Comparison of ENCODE assay signal across 1 cellular context in genomic region chr6:28643017-28643740, GRCh38.
TF ChIP-seq lines count a peak whose summit lies in the region.

No MANE protein-coding gene starts in this region.

TF ChIP-seq in K562, 482 proteins besides CTCF, POLR2A, EP300 and RAD21 (continued from another document and continues in another):
- TF ChIP-seq ZNF592 (IDR thresholded peaks at IDR 0.05) (0 out of 2 replicates have a peak, but pooled peaks have one; percentile 32), CCNT2 (IDR thresholded peaks at IDR 0.05; ENCODE audit: borderline replicate concordance, extremely low read depth, insufficient read length, low read depth, low read length) (no peak), SIN3A (IDR thresholded peaks at IDR 0.05; ENCODE audit: borderline replicate concordance in 2 of 2, control insufficient read depth in 1 of 2, low read depth in 2 of 2, low read length in 2 of 2) (no peak), ILK (tag; IDR thresholded peaks at IDR 0.05; ENCODE audit: borderline replicate concordance, low read depth) (no peak), POLR2H (tag; IDR thresholded peaks at IDR 0.05; ENCODE audit: low read depth) (peak; percentile 98), SUPT5H (IDR thresholded peaks at IDR 0.05) (no peak), ZNF764 (CRISPR knock-in tag; IDR thresholded peaks at IDR 0.05; ENCODE audit: low read depth) (no peak), IFI16 (CRISPR knock-in tag; IDR thresholded peaks at IDR 0.05) (no peak), BRCA1 (IDR thresholded peaks at IDR 0.05) (no peak), BRCA1 (CRISPR knock-in tag; IDR thresholded peaks at IDR 0.05) (no peak), ZMIZ1 (IDR thresholded peaks at IDR 0.05; ENCODE audit: low read depth in 2 of 2, low read length in 2 of 2) (no peak), STAT5B (CRISPR knock-in tag; IDR thresholded peaks at IDR 0.05) (no peak), ZNF511 (CRISPR knock-in tag; IDR thresholded peaks at IDR 0.05) (no peak), NR2F6 (CRISPR knock-in tag; IDR thresholded peaks at IDR 0.05) (no peak), NFATC3 (IDR thresholded peaks at IDR 0.05) (no peak), ZNF175 (CRISPR knock-in tag; IDR thresholded peaks at IDR 0.05; ENCODE audit: low read depth) (no peak), PURB (CRISPR knock-in tag; IDR thresholded peaks at IDR 0.05; ENCODE audit: low read depth) (no peak), BRF2 (IDR thresholded peaks at IDR 0.05; ENCODE audit: borderline replicate concordance, insufficient read depth, insufficient read length) (no peak), EWSR1 (IDR thresholded peaks at IDR 0.05; ENCODE audit: borderline replicate concordance, low read depth, partially characterized antibody) (no peak), ATF2 (CRISPR knock-in tag; IDR thresholded peaks at IDR 0.05) (no peak), LARP7 (IDR thresholded peaks at IDR 0.05) (no peak), NUFIP1 (IDR thresholded peaks at IDR 0.05; ENCODE audit: partially characterized antibody) (no peak), GTF2A2 (tag; IDR thresholded peaks at IDR 0.05) (no peak), NCOA2 (IDR thresholded peaks at IDR 0.05; ENCODE audit: partially characterized antibody in 2 of 2) (peak in 1 of 2 experiments; percentile 55), BDP1 (IDR thresholded peaks at IDR 0.05; ENCODE audit: insufficient read depth, insufficient read length) (peak; percentile 25), CEBPB (tag; IDR thresholded peaks at IDR 0.05) (peak; percentile 48; the same call in 1 of the 2 replicates), SRSF3 (IDR thresholded peaks at IDR 0.05; ENCODE audit: insufficient read depth, low read length) (no peak)
- TF ChIP-seq, protein P1, sequence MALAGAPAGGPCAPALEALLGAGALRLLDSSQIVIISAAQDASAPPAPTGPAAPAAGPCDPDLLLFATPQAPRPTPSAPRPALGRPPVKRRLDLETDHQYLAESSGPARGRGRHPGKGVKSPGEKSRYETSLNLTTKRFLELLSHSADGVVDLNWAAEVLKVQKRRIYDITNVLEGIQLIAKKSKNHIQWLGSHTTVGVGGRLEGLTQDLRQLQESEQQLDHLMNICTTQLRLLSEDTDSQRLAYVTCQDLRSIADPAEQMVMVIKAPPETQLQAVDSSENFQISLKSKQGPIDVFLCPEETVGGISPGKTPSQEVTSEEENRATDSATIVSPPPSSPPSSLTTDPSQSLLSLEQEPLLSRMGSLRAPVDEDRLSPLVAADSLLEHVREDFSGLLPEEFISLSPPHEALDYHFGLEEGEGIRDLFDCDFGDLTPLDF (CRISPR knock-in tag; IDR thresholded peaks at IDR 0.05), result no peak
- TF ChIP-seq, protein P2, sequence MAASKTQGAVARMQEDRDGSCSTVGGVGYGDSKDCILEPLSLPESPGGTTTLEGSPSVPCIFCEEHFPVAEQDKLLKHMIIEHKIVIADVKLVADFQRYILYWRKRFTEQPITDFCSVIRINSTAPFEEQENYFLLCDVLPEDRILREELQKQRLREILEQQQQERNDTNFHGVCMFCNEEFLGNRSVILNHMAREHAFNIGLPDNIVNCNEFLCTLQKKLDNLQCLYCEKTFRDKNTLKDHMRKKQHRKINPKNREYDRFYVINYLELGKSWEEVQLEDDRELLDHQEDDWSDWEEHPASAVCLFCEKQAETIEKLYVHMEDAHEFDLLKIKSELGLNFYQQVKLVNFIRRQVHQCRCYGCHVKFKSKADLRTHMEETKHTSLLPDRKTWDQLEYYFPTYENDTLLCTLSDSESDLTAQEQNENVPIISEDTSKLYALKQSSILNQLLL (CRISPR knock-in tag; IDR thresholded peaks at IDR 0.05; ENCODE audit: borderline replicate concordance), result no peak
- TF ChIP-seq, protein P3, sequence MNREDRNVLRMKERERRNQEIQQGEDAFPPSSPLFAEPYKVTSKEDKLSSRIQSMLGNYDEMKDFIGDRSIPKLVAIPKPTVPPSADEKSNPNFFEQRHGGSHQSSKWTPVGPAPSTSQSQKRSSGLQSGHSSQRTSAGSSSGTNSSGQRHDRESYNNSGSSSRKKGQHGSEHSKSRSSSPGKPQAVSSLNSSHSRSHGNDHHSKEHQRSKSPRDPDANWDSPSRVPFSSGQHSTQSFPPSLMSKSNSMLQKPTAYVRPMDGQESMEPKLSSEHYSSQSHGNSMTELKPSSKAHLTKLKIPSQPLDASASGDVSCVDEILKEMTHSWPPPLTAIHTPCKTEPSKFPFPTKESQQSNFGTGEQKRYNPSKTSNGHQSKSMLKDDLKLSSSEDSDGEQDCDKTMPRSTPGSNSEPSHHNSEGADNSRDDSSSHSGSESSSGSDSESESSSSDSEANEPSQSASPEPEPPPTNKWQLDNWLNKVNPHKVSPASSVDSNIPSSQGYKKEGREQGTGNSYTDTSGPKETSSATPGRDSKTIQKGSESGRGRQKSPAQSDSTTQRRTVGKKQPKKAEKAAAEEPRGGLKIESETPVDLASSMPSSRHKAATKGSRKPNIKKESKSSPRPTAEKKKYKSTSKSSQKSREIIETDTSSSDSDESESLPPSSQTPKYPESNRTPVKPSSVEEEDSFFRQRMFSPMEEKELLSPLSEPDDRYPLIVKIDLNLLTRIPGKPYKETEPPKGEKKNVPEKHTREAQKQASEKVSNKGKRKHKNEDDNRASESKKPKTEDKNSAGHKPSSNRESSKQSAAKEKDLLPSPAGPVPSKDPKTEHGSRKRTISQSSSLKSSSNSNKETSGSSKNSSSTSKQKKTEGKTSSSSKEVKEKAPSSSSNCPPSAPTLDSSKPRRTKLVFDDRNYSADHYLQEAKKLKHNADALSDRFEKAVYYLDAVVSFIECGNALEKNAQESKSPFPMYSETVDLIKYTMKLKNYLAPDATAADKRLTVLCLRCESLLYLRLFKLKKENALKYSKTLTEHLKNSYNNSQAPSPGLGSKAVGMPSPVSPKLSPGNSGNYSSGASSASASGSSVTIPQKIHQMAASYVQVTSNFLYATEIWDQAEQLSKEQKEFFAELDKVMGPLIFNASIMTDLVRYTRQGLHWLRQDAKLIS (CRISPR knock-in tag; IDR thresholded peaks at IDR 0.05), result no peak
- TF ChIP-seq, protein P4, sequence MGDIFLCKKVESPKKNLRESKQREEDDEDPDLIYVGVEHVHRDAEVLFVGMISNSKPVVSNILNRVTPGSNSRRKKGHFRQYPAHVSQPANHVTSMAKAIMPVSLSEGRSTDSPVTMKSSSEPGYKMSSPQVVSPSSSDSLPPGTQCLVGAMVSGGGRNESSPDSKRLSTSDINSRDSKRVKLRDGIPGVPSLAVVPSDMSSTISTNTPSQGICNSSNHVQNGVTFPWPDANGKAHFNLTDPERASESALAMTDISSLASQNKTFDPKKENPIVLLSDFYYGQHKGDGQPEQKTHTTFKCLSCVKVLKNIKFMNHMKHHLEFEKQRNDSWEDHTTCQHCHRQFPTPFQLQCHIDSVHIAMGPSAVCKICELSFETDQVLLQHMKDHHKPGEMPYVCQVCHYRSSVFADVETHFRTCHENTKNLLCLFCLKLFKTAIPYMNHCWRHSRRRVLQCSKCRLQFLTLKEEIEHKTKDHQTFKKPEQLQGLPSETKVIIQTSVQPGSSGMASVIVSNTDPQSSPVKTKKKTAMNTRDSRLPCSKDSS (IDR thresholded peaks at IDR 0.05; ENCODE audit: low read depth, partially characterized antibody), result no peak
